Comparison of ENCODE assay signal across 22 cellular contexts in genomic region chr14:32574269-32574668, GRCh38.
DNase-seq lines count a peak whose midpoint lies in the region; ATAC-seq, FAIRE-seq and TF ChIP-seq lines count a peak whose summit lies in the region.
"Had no signal": no experiment of that assay in that cellular context is flagged by ENCODE, and none has a peak within 500 bp of the region (broad histone marks: within the 10 kb centered on the region; RNA-seq: fewer than 3 reads in every experiment).

No MANE protein-coding gene starts in this region.

- in situ Hi-C loops in HepG2 (cut with HindIII; ENCODE audit: extremely low pct_ligation_motif_present, low pct_unique_long_range_greater_than_20kb) (loop anchor here (10.0 kb wide), 1 partner anchor 1741 kb away; no protein-coding TSS in a partner anchor), gastrocnemius medialis (cut with MboI; ENCODE audit: low sequenced_read_pairs in 4 of 4) (loop anchor here in 3 of 4 donors (10.0 to 25.0 kb wide), 4 partner anchors 312 to 1221 kb away; partner anchors contain the start of gene ARHGAP5 (in 1 of the 3))

- no peak for TF ChIP-seq EP300 in HepG2 (IDR thresholded peaks at IDR 0.05; ENCODE audit: low read depth in 2 of 2, low read length in 2 of 2)
- TF ChIP-seq EP300 in HepG2 (CRISPR knock-in tag; IDR thresholded peaks at IDR 0.05; ENCODE audit: borderline replicate concordance), result no peak
- no peak for TF ChIP-seq EP300 in esophagus muscularis mucosa (IDR thresholded peaks at IDR 0.05)

- TF ChIP-seq RAD21 in liver (IDR thresholded peaks at IDR 0.05) (peak in 1 of 2 donors; percentile 10), HepG2 (CRISPR knock-in tag; IDR thresholded peaks at IDR 0.05) (no peak)

- H3K4me1 ChIP-seq in liver (ENCODE audit: control insufficient read depth in 4 of 4, insufficient read depth in 4 of 4, low read length in 3 of 4) (peaks cover 1 to 39% (median 30%) of the 10 kb centered on the region in 4 donors), HepG2 (ENCODE audit: insufficient read depth, low read length) (peaks cover 11% of the 10 kb centered on the region), esophagus muscularis mucosa (peaks cover 16 to 36% (median 30%) of the 10 kb centered on the region in 4 donors), right lobe of liver (peaks cover 0 to 34% (median 9%) of the 10 kb centered on the region in 4 donors), gastrocnemius medialis (peaks cover 3 to 36% of the 10 kb centered on the region in 2 donors)

- no peak for TF ChIP-seq CTCF in liver (IDR thresholded peaks at IDR 0.05; ENCODE audit: low read depth, low read length, missing input control)
- no peak for TF ChIP-seq CTCF in HepG2 (CRISPR knock-in tag; IDR thresholded peaks at IDR 0.05)
- TF ChIP-seq CTCF in esophagus muscularis mucosa (IDR thresholded peaks at IDR 0.05), result no peak
- TF ChIP-seq CTCF in right lobe of liver (IDR thresholded peaks at IDR 0.05), result no peak
- TF ChIP-seq CTCF in gastrocnemius medialis (IDR thresholded peaks at IDR 0.05 in 4 of 5, conservative IDR thresholded peaks at IDR 0.05 in 1 of 5), result no peak

- H3K36me3 ChIP-seq in liver (ENCODE audit: control insufficient read depth in 4 of 4, insufficient read depth in 3 of 4, low read depth in 1 of 4, low read length in 3 of 4), result no peaks in the 10 kb centered on the region
- H3K36me3 ChIP-seq in HepG2 (replicated peaks in 1 of 2; ENCODE audit: control insufficient read depth in 1 of 2, insufficient read depth in 2 of 2, low read length in 2 of 2), result no peaks in the 10 kb centered on the region
- H3K36me3 ChIP-seq in esophagus muscularis mucosa, result no peaks in the 10 kb centered on the region
- no peaks in the 10 kb centered on the region for H3K36me3 ChIP-seq in right lobe of liver
- no peaks in the 10 kb centered on the region for H3K36me3 ChIP-seq in gastrocnemius medialis

- CTCF ChIA-PET in HepG2 (lab: Yijun Ruan, JAX; ENCODE audit: low intra/inter-chr PET ratio, low total read pairs), result interaction anchor here (5.6 kb wide), 1 partner anchor 1218 kb away, joined by 62 read pairs; no protein-coding TSS in a partner anchor

- DNase-seq in HepG2 (ENCODE audit: low spot score) (no peak), esophagus muscularis mucosa (ENCODE audit: extremely low spot score) (no peak), right lobe of liver (peak in 1 of 3 donors; percentile 47), gastrocnemius medialis (no peak), Ammon's horn (ENCODE audit: low spot score) (no peak)
- no peak for DNase-seq in stimulated activated CD4-positive, alpha-beta T cell treated with anti-CD3 and anti-CD28 coated beads, Interleukin-4, amount 100 ng/mL, for 1 hour
- DNase-seq: AML-193; C1 segment of cervical spinal cord; Caco-2; CD8-positive, alpha-beta T cell; DMS153; DND-41; GM23248; H9 had no signal

- H3K4me2 ChIP-seq in HepG2 (ENCODE audit: low read depth, low read length), result no peak overlapping the region

- POLR2A ChIA-PET in HepG2 (lab: Yijun Ruan, JAX), result no interaction called here

- no TSS peak for BruUV-seq in HepG2 (replicated peaks; lab: Mats Ljungman, UMichigan)

- WGBS in liver, result 35% methylated on average over 2 of the region's 2 CpGs
- WGBS in HepG2 (ENCODE audit: low lambda C conversion rate), result 18% methylated on average over 2 of the region's 2 CpGs
- 68% methylated on average over 2 of the region's 2 CpGs for WGBS in esophagus muscularis mucosa
- WGBS in right lobe of liver (ENCODE audit: insufficient coverage, low coverage, low lambda C conversion rate, missing lambda C conversion rate), result 14% methylated on average over 2 of the region's 2 CpGs

- TF ChIP-seq POLR2A in HepG2 (IDR thresholded peaks at IDR 0.05; ENCODE audit: insufficient read depth in 1 of 2, low read depth in 2 of 2, low read length in 2 of 2) (no peak), esophagus muscularis mucosa (IDR thresholded peaks at IDR 0.05; ENCODE audit: low read depth) (no peak), right lobe of liver (IDR thresholded peaks at IDR 0.05) (peak; percentile 30), gastrocnemius medialis (IDR thresholded peaks at IDR 0.05) (no peak)

- no peak overlapping the region for H3K9ac ChIP-seq in liver (ENCODE audit: low read depth in 1 of 2, low read length in 2 of 2)
- H3K9ac ChIP-seq in HepG2 (ENCODE audit: insufficient read depth, low read depth, low read length), result no peak overlapping the region
- H3K9ac ChIP-seq: GM23248 had no signal

- no peak for FAIRE-seq in HepG2 (lab: Jason Lieb, UNC)
- FAIRE-seq: A204.1, G401.6, GM12892, H1 had no signal

- no peaks in the 10 kb centered on the region for H3K79me2 ChIP-seq in HepG2 (ENCODE audit: insufficient read depth, low read length)

- ATAC-seq in HepG2 (no peak), right lobe of liver (peak; percentile 66 to 77 (median 69)), gastrocnemius medialis (peak; percentile 34 to 41), HG03571 (IDR thresholded peaks at IDR 0.05; ENCODE audit: unreplicated experiment) (no peak)
- ATAC-seq: CD8-positive, alpha-beta T cell; HCT116 had no signal

- H4K20me1 ChIP-seq in HepG2 (ENCODE audit: insufficient read depth, low read length), result no peaks in the 10 kb centered on the region

- H3K27me3 ChIP-seq in liver (ENCODE audit: control insufficient read depth in 4 of 4, insufficient read depth in 4 of 4, low read length in 3 of 4) (no peaks in the 10 kb centered on the region), HepG2 (ENCODE audit: control insufficient read depth in 1 of 2, insufficient read depth in 2 of 2, low read length in 2 of 2) (no peaks in the 10 kb centered on the region), esophagus muscularis mucosa (no peaks in the 10 kb centered on the region), right lobe of liver (no peaks in the 10 kb centered on the region), gastrocnemius medialis (no peaks in the 10 kb centered on the region)

- no peak overlapping the region for H2AFZ ChIP-seq in HepG2 (ENCODE audit: low read length)
- H2AFZ ChIP-seq: GM23248 had no signal

- intact Hi-C loops in HepG2 (cut with micrococcal nuclease; ENCODE audit: unreplicated experiment), result loop anchor here (10.0 kb wide), 1 partner anchor 1521 kb away; no protein-coding TSS in a partner anchor
- intact Hi-C loops in esophagus muscularis mucosa (cut with DNase I), result loop anchor here (10.0 kb wide), 1 partner anchor 421 kb away; no protein-coding TSS in a partner anchor
- intact Hi-C loops in right lobe of liver (cut with DNase I), result loop anchor here in 1 of 2 donors (10.0 kb wide), 1 partner anchor 1221 kb away; no protein-coding TSS in a partner anchor
- intact Hi-C loops in gastrocnemius medialis (cut with DNase I; ENCODE audit: low total_unique reads), result loop anchor here (10.0 kb wide), 2 partner anchors 251 to 1751 kb away; no protein-coding TSS in a partner anchor

- peak overlapping the region; percentile 72 to 74 for H3K27ac ChIP-seq in liver (ENCODE audit: low read depth in 1 of 2, low read length in 2 of 2)
- H3K27ac ChIP-seq in HepG2 (ENCODE audit: extremely low read length, insufficient read depth, low read length), result no peak overlapping the region
- peak overlapping the region; percentile 15 to 45 (median 32) for H3K27ac ChIP-seq in esophagus muscularis mucosa (replicated peaks in 1 of 4)
- H3K27ac ChIP-seq in right lobe of liver, result peak overlapping the region; percentile 18 to 81 (median 75)
- H3K27ac ChIP-seq in gastrocnemius medialis, result peak overlapping the region in 3 of 4 donors; percentile 22 to 37 (median 30)
- H3K27ac ChIP-seq: 22Rv1, GM23248 had no signal

- H3K9me3 ChIP-seq in liver (ENCODE audit: control insufficient read depth in 4 of 4, low read length in 3 of 4), result no peaks in the 10 kb centered on the region
- H3K9me3 ChIP-seq in HepG2 (ENCODE audit: low read length), result no peaks in the 10 kb centered on the region
- no peaks in the 10 kb centered on the region for H3K9me3 ChIP-seq in esophagus muscularis mucosa
- H3K9me3 ChIP-seq in right lobe of liver, result no peaks in the 10 kb centered on the region
- H3K9me3 ChIP-seq in gastrocnemius medialis, result no peaks in the 10 kb centered on the region
- H3K9me3 ChIP-seq: Caco-2 had no signal

- H3K4me3 ChIP-seq in liver (ENCODE audit: low read depth in 1 of 3, low read length in 3 of 3), result no peak overlapping the region
- H3K4me3 ChIP-seq in HepG2 (replicated peaks in 1 of 3; ENCODE audit: insufficient read depth in 1 of 3, low read depth in 2 of 3, low read length in 3 of 3), result no peak overlapping the region
- H3K4me3 ChIP-seq in esophagus muscularis mucosa, result no peak overlapping the region
- H3K4me3 ChIP-seq in right lobe of liver, result no peak overlapping the region
- no peak overlapping the region for H3K4me3 ChIP-seq in gastrocnemius medialis
- H3K4me3 ChIP-seq: GM23248 had no signal

TF ChIP-seq in liver, 16 proteins besides CTCF, POLR2A, EP300 and RAD21 (continues in another document):
- TF ChIP-seq SP1 (IDR thresholded peaks at IDR 0.05) (peak; percentile 23), HNF4G (IDR thresholded peaks at IDR 0.05) (no peak), TAF1 (conservative IDR thresholded peaks at IDR 0.05) (no peak), GABPA (IDR thresholded peaks at IDR 0.05 in 1 of 2, conservative IDR thresholded peaks at IDR 0.05 in 1 of 2) (peak in 1 of 2 donors; percentile 46), ATF3 (IDR thresholded peaks at IDR 0.05) (no peak), YY1 (IDR thresholded peaks at IDR 0.05) (peak; percentile 57), NR2F2 (IDR thresholded peaks at IDR 0.05) (no peak), JUND (IDR thresholded peaks at IDR 0.05) (peak in 1 of 2 donors; percentile 32), FOXA1 (IDR thresholded peaks at IDR 0.05) (no peak)

TF ChIP-seq in HepG2, 621 proteins besides CTCF, POLR2A, EP300 and RAD21:
- TF ChIP-seq RFX3 (CRISPR knock-in tag; IDR thresholded peaks at IDR 0.05), result no peak
- TF ChIP-seq ZNF614 (CRISPR knock-in tag; IDR thresholded peaks at IDR 0.05; ENCODE audit: borderline replicate concordance), result no peak

Comparison
In these comparisons a context has a peak if more than half of its experiments do, and no peak if none do; other contexts are left out.
1. ATAC-seq: peak in right lobe of liver (4 of 4) and gastrocnemius medialis (2 of 2); none in HepG2 (single experiment) and HG03571 (single experiment).